Comparison of ENCODE assay signal across 1 cellular context in the genomic region with DNA sequence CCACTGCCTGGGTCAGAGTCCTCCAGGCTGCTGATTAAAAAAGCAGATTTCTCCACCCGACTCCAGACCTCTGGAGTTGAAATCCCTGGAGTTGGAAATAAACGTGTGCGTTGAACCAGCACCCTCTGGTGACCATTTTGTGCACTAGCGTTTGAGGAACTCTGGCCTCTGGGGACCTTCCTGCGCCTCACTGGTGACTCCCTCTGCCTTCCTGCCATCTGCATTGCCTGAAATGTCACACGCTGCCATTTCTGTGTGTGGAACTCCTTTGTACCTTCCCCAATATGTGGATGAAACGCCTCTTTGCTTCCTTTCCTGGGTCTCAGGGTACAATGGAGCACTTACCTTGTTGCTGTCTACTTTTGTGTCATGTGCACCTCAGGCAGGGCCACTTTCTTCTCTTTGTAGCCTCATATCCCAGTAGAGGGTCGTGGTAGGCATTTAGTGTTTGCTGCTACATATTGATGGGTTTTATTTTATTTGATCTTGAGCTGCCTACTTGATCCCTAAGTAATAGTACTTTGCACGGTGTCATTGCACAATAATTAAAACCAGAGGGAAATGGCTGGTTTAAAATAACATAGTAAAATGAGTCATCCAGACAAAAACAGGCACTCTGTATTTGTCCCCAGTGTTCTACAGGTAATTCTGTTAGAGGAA.
TF ChIP-seq lines count a peak whose summit lies in the region.

No MANE protein-coding gene starts in this region.

TF ChIP-seq in IMR-90, 13 proteins besides CTCF, POLR2A, EP300 and RAD21:
- TF ChIP-seq CEBPB (IDR thresholded peaks at IDR 0.05; ENCODE audit: low read depth, low read length) (peak; percentile 96), RFX5 (IDR thresholded peaks at IDR 0.05; ENCODE audit: low read depth, low read length) (no peak), SMC3 (IDR thresholded peaks at IDR 0.05; ENCODE audit: low read depth, low read length) (peak; percentile 88), NFE2L2 (IDR thresholded peaks at IDR 0.05; ENCODE audit: low read depth, low read length) (no peak), BHLHE40 (IDR thresholded peaks at IDR 0.05; ENCODE audit: low read depth, low read length) (no peak), MAZ (IDR thresholded peaks at IDR 0.05; ENCODE audit: borderline replicate concordance, low read depth, low read length) (no peak)
